18 cellular contexts compared by ENCODE assay signal in the genomic region with DNA sequence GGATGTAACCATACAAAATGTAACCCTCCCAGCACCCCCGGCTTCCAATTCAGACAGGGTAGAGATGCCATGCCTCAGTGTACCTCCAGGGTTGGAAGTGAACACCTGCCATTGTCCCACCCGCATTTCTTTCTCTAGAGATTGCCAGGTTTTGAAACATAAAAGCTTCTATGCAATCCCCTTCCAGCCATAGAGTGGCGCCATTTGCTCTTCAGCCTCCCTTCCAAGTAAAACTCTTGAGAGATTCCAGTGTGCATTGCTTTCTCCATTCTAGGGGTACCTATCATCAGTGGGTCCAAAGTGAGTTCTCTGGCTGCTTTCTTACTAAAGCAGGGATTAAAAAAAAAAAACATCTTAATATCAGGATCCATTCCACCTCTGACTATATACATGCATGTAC.
DNase-seq lines count a peak whose midpoint lies in the region; ATAC-seq and TF ChIP-seq lines count a peak whose summit lies in the region.
"Had no signal": no experiment of that assay in that cellular context is flagged by ENCODE, and none has a peak within 500 bp of the region (broad histone marks: within the 10 kb centered on the region; RNA-seq: fewer than 3 reads in every experiment).

No MANE protein-coding gene starts in this region.

- ATAC-seq in foreskin keratinocyte: no peak

- H3K4me1 Mint-ChIP-seq in endodermal cell: no peaks in the 10 kb centered on the region
- H3K4me1 Mint-ChIP-seq in activated CD4-positive, alpha-beta memory T cell treated with anti-CD3 and anti-CD28 coated beads for 36 hours (ENCODE audit: low read depth): no peaks in the 10 kb centered on the region

- DNase-seq in NCI-H82 (lab: John Stamatoyannopoulos, UW) (peak; percentile 12), NCI-H82 treated with DMSO at 0.1 percent for 48 hours (lab: John Stamatoyannopoulos, UW; ENCODE audit: unreplicated experiment) (no peak), GM12864 (ENCODE audit: low read depth) (no peak), OCI-LY7 (ENCODE audit: low spot score) (no peak), endodermal cell (peak; percentile 53), foreskin keratinocyte (no peak), superior temporal gyrus (ENCODE audit: extremely low spot score) (no peak)
- no peak for DNase-seq in activated CD4-positive, alpha-beta memory T cell treated with anti-CD3 and anti-CD28 coated beads for 36 hours
- DNase-seq: AML-193; Caco-2; CD4-positive, alpha-beta T cell; DMS53; DND-41; EL; GOT3 had no signal

- no peak overlapping the region for H3K4me3 ChIP-seq in GM12864 (ENCODE audit: low read depth, low read length)
- H3K4me3 ChIP-seq in OCI-LY7 (ENCODE audit: low read depth, low read length, poor library complexity, severe bottlenecking): no peak overlapping the region
- H3K4me3 ChIP-seq in endodermal cell (ENCODE audit: low read length): no peak overlapping the region
- H3K4me3 ChIP-seq: HAP-1 had no signal

- H3K79me2 ChIP-seq in OCI-LY7 (ENCODE audit: insufficient read depth, low read depth, low read length): no peaks in the 10 kb centered on the region

- no peak overlapping the region for H3K27ac Mint-ChIP-seq in endodermal cell
- H3K27ac Mint-ChIP-seq in activated CD4-positive, alpha-beta memory T cell treated with anti-CD3 and anti-CD28 coated beads for 36 hours: no peak overlapping the region
- H3K27ac Mint-ChIP-seq: CD4-positive, alpha-beta T cell had no signal

- H3K9me3 ChIP-seq in OCI-LY7 (ENCODE audit: low read length) (no peaks in the 10 kb centered on the region), endodermal cell (ENCODE audit: control insufficient read depth, low read length) (no peaks in the 10 kb centered on the region)
- H3K9me3 ChIP-seq: HAP-1 had no signal

- peak; percentile 3 for TF ChIP-seq CTCF in GM12864 (IDR thresholded peaks at IDR 0.05; ENCODE audit: low read depth, low read length, missing control alignments)
- TF ChIP-seq CTCF in OCI-LY7 (conservative IDR thresholded peaks at IDR 0.05; ENCODE audit: low read length): peak; percentile 25; the same call in 1 of the 2 replicates
- peak; percentile 55 for TF ChIP-seq CTCF in endodermal cell (conservative IDR thresholded peaks at IDR 0.05)
- no peak for TF ChIP-seq CTCF in foreskin keratinocyte (conservative IDR thresholded peaks at IDR 0.05)

- H3K9ac ChIP-seq in endodermal cell (ENCODE audit: extremely low read depth, low read length, poor library complexity, severe bottlenecking): no peak overlapping the region
- H3K9ac ChIP-seq: KMS-11 had no signal

- H3K36me3 Mint-ChIP-seq in endodermal cell (ENCODE audit: low read depth): no peaks in the 10 kb centered on the region
- no peaks in the 10 kb centered on the region for H3K36me3 Mint-ChIP-seq in activated CD4-positive, alpha-beta memory T cell treated with anti-CD3 and anti-CD28 coated beads for 36 hours

- H3K4me1 ChIP-seq in OCI-LY7 (ENCODE audit: insufficient read depth, low read length, poor library complexity, severe bottlenecking): no peaks in the 10 kb centered on the region
- no peaks in the 10 kb centered on the region for H3K4me1 ChIP-seq in endodermal cell (ENCODE audit: control insufficient read depth, insufficient read depth, low read length)
- no peaks in the 10 kb centered on the region for H3K4me1 ChIP-seq in foreskin keratinocyte
- H3K4me1 ChIP-seq: Caco-2, HAP-1 had no signal

- no peaks in the 10 kb centered on the region for H4K20me1 ChIP-seq in OCI-LY7 (ENCODE audit: insufficient read depth, low read length)

- peaks cover 8% of the 10 kb centered on the region for H3K27me3 Mint-ChIP-seq in endodermal cell (ENCODE audit: insufficient read depth)
- H3K27me3 Mint-ChIP-seq in activated CD4-positive, alpha-beta memory T cell treated with anti-CD3 and anti-CD28 coated beads for 36 hours: peaks cover 8% of the 10 kb centered on the region

- peaks cover 12% of the 10 kb centered on the region for H3K9me3 Mint-ChIP-seq in endodermal cell
- no peaks in the 10 kb centered on the region for H3K9me3 Mint-ChIP-seq in activated CD4-positive, alpha-beta memory T cell treated with anti-CD3 and anti-CD28 coated beads for 36 hours

- no peak overlapping the region for H2AFZ ChIP-seq in OCI-LY7 (ENCODE audit: low read length)

- H3K27me3 ChIP-seq in endodermal cell (ENCODE audit: control insufficient read depth, insufficient read depth, low read length, poor library complexity, severe bottlenecking): no peaks in the 10 kb centered on the region
- no peaks in the 10 kb centered on the region for H3K27me3 ChIP-seq in foreskin keratinocyte

- no peak overlapping the region for H3K4me3 Mint-ChIP-seq in endodermal cell
- H3K4me3 Mint-ChIP-seq in activated CD4-positive, alpha-beta memory T cell treated with anti-CD3 and anti-CD28 coated beads for 36 hours: no peak overlapping the region
- H3K4me3 Mint-ChIP-seq: CD4-positive, alpha-beta T cell had no signal

- CTCF ChIA-PET in OCI-LY7 (lab: Charles Lee; ENCODE audit: unreplicated experiment): no interaction called here
- CTCF ChIA-PET in activated CD4-positive, alpha-beta memory T cell treated with anti-CD3 and anti-CD28 coated beads for 36 hours (lab: Charles Lee): no interaction called here

- POLR2A ChIA-PET in OCI-LY7 (lab: Charles Lee): no interaction called here
- POLR2A ChIA-PET in activated CD4-positive, alpha-beta memory T cell treated with anti-CD3 and anti-CD28 coated beads for 36 hours (lab: Charles Lee): no interaction called here

- no peaks in the 10 kb centered on the region for H3K9me2 ChIP-seq in OCI-LY7 (ENCODE audit: insufficient read depth, low read length)

- WGBS in endodermal cell (ENCODE audit: insufficient coverage in 1 of 2, insufficient read length in 1 of 2), 2 experiments: 91 to 97% methylated on average over 3 of the region's 3 CpGs

- H3K36me3 ChIP-seq in OCI-LY7 (ENCODE audit: insufficient read depth, low read length) (no peaks in the 10 kb centered on the region), endodermal cell (ENCODE audit: control insufficient read depth, insufficient read depth, low read length) (no peaks in the 10 kb centered on the region)
- H3K36me3 ChIP-seq: HAP-1 had no signal

- BruUV-seq in OCI-LY7 (replicated peaks; lab: Mats Ljungman, UMichigan): no TSS peak

- intact Hi-C loops in OCI-LY7 (cut with micrococcal nuclease; ENCODE audit: unreplicated experiment): no loop called here
- intact Hi-C loops in activated CD4-positive, alpha-beta memory T cell treated with anti-CD3 and anti-CD28 coated beads for 36 hours (cut with micrococcal nuclease): no loop called here

- no peak overlapping the region for H3K4me2 ChIP-seq in OCI-LY7 (ENCODE audit: low read length)
- H3K4me2 ChIP-seq: KMS-11 had no signal

- H3K27ac ChIP-seq in OCI-LY7 (ENCODE audit: low read depth, low read length, poor library complexity, severe bottlenecking): no peak overlapping the region
- H3K27ac ChIP-seq in endodermal cell (ENCODE audit: low read depth, low read length): no peak overlapping the region
- no peak overlapping the region for H3K27ac ChIP-seq in foreskin keratinocyte
- H3K27ac ChIP-seq: C4-2B, KMS-11 had no signal

Comparison
In these comparisons a context has a peak if more than half of its experiments do, and no peak if none do; other contexts are left out.
1. DNase-seq: peak in NCI-H82 (single experiment) and endodermal cell (single experiment); none in NCI-H82 treated with DMSO at 0.1 percent for 48 hours (single experiment), GM12864 (single experiment), OCI-LY7 (single experiment), foreskin keratinocyte (0 of 2), superior temporal gyrus (single experiment) and activated CD4-positive, alpha-beta memory T cell treated with anti-CD3 and anti-CD28 coated beads for 36 hours (single experiment).